In genomic region chr2:235670974-235671787, GRCh38 we compare ENCODE assay signal across 9 cellular contexts.
A peak's percentile ranks its signal among the peaks of the same experiment; 100 is the strongest.
DNase-seq lines count a peak whose midpoint lies in the region; ATAC-seq and TF ChIP-seq lines count a peak whose summit lies in the region.
"Had no signal": no experiment of that assay in that cellular context is flagged by ENCODE, and none has a peak within 500 bp of the region (broad histone marks: within the 10 kb centered on the region; RNA-seq: fewer than 3 reads in every experiment).

No MANE protein-coding gene starts in this region.

- TF ChIP-seq CTCF in testis (IDR thresholded peaks at IDR 0.05), result no peak

- WGBS in testis, 2 donors, result 34% methylated on average over 54 of the region's 64 CpGs; no CpG with 5 or more reads in 1 of the 2 donors

- no peak overlapping the region for H3K27ac ChIP-seq in testis

- H3K27me3 Mint-ChIP-seq in activated CD4-positive, alpha-beta T cell treated with anti-CD3 and anti-CD28 coated beads, Interleukin-2, amount 10 ng/mL, durations not matched to agents 7 days and 5 days, result peaks cover 58% of the 10 kb centered on the region
- peaks cover 56% of the 10 kb centered on the region for H3K27me3 Mint-ChIP-seq in T-helper 2 cell treated with Interferon-gamma antibody and Interleukin-4, amounts not matched to agents 5 μg/mL and 100 μg/mL, for 36 hours (ENCODE audit: low read depth)

- H3K9me3 Mint-ChIP-seq in activated CD4-positive, alpha-beta T cell treated with anti-CD3 and anti-CD28 coated beads, Interleukin-2, amount 10 ng/mL, durations not matched to agents 7 days and 5 days, result no peaks in the 10 kb centered on the region
- H3K9me3 Mint-ChIP-seq in T-helper 2 cell treated with Interferon-gamma antibody and Interleukin-4, amounts not matched to agents 5 μg/mL and 100 μg/mL, for 36 hours, result no peaks in the 10 kb centered on the region
- H3K9me3 Mint-ChIP-seq: CD4-positive, CD25-positive, alpha-beta regulatory T cell had no signal

- CTCF ChIA-PET in activated CD4-positive, alpha-beta T cell treated with anti-CD3 and anti-CD28 coated beads, Interleukin-2, amount 10 ng/mL, durations not matched to agents 7 days and 5 days (lab: Charles Lee), result no interaction called here

- H3K4me1 Mint-ChIP-seq in activated CD4-positive, alpha-beta T cell treated with anti-CD3 and anti-CD28 coated beads, Interleukin-2, amount 10 ng/mL, durations not matched to agents 7 days and 5 days, result peaks cover 4% of the 10 kb centered on the region
- no peaks in the 10 kb centered on the region for H3K4me1 Mint-ChIP-seq in T-helper 2 cell treated with Interferon-gamma antibody and Interleukin-4, amounts not matched to agents 5 μg/mL and 100 μg/mL, for 36 hours (ENCODE audit: low read depth)

- no peak for DNase-seq in activated CD4-positive, alpha-beta T cell treated with anti-CD3 and anti-CD28 coated beads, Interleukin-2, amount 10 ng/mL, durations not matched to agents 7 days and 5 days
- DNase-seq in activated CD4-positive, alpha-beta T cell treated with anti-CD3 and anti-CD28 coated beads for 4 hours, result no peak
- DNase-seq in T-helper 2 cell treated with Interferon-gamma antibody and Interleukin-4, amounts not matched to agents 5 μg/mL and 100 μg/mL, for 36 hours (ENCODE audit: low spot score), result no peak
- no peak for DNase-seq in testis
- DNase-seq in epidermal melanocyte (ENCODE audit: insufficient read length, low spot score), result no peak
- DNase-seq: CD4-positive, CD25-positive, alpha-beta regulatory T cell had no signal

- peaks cover 3% of the 10 kb centered on the region for H3K4me1 ChIP-seq in testis

- H3K27ac Mint-ChIP-seq in activated CD4-positive, alpha-beta T cell treated with anti-CD3 and anti-CD28 coated beads, Interleukin-2, amount 10 ng/mL, durations not matched to agents 7 days and 5 days, result no peak overlapping the region
- no peak overlapping the region for H3K27ac Mint-ChIP-seq in T-helper 2 cell treated with Interferon-gamma antibody and Interleukin-4, amounts not matched to agents 5 μg/mL and 100 μg/mL, for 36 hours
- H3K27ac Mint-ChIP-seq: CD4-positive, CD25-positive, alpha-beta regulatory T cell had no signal

- no peak for TF ChIP-seq POLR2A in testis (IDR thresholded peaks at IDR 0.05)

- no peaks in the 10 kb centered on the region for H3K27me3 ChIP-seq in testis

- H3K4me3 ChIP-seq in iPS-18c (ENCODE audit: insufficient read depth, low read depth, low read length) (peak overlapping the region; percentile 56), testis (peak overlapping the region; percentile 30 to 51)

- no peaks in the 10 kb centered on the region for H3K36me3 Mint-ChIP-seq in activated CD4-positive, alpha-beta T cell treated with anti-CD3 and anti-CD28 coated beads, Interleukin-2, amount 10 ng/mL, durations not matched to agents 7 days and 5 days (ENCODE audit: low read depth)
- no peaks in the 10 kb centered on the region for H3K36me3 Mint-ChIP-seq in T-helper 2 cell treated with Interferon-gamma antibody and Interleukin-4, amounts not matched to agents 5 μg/mL and 100 μg/mL, for 36 hours (ENCODE audit: low read depth)
- H3K36me3 Mint-ChIP-seq: CD4-positive, CD25-positive, alpha-beta regulatory T cell had no signal

- H3K36me3 ChIP-seq in testis (ENCODE audit: low read depth, missing control alignments), result no peaks in the 10 kb centered on the region

- POLR2A ChIA-PET in activated CD4-positive, alpha-beta T cell treated with anti-CD3 and anti-CD28 coated beads, Interleukin-2, amount 10 ng/mL, durations not matched to agents 7 days and 5 days (lab: Charles Lee), result no interaction called here

- ATAC-seq in HG03280 (IDR thresholded peaks at IDR 0.05; ENCODE audit: unreplicated experiment), result no peak
- ATAC-seq in HG03439 (IDR thresholded peaks at IDR 0.05; ENCODE audit: unreplicated experiment), result no peak

- intact Hi-C loops in testis (cut with DNase I; ENCODE audit: low total_unique reads), result loop anchor here (5.0 kb wide), 1 partner anchor 74 kb away; no protein-coding TSS in a partner anchor

- H3K4me3 Mint-ChIP-seq in activated CD4-positive, alpha-beta T cell treated with anti-CD3 and anti-CD28 coated beads, Interleukin-2, amount 10 ng/mL, durations not matched to agents 7 days and 5 days, result peak overlapping the region; percentile 34
- H3K4me3 Mint-ChIP-seq in T-helper 2 cell treated with Interferon-gamma antibody and Interleukin-4, amounts not matched to agents 5 μg/mL and 100 μg/mL, for 36 hours, result peak overlapping the region; percentile 24
- H3K4me3 Mint-ChIP-seq: CD4-positive, CD25-positive, alpha-beta regulatory T cell had no signal

- H3K9me3 ChIP-seq in iPS-18c (ENCODE audit: control insufficient read depth, insufficient read depth, low read length) (no peaks in the 10 kb centered on the region), testis (no peaks in the 10 kb centered on the region)
